In the genomic region with DNA sequence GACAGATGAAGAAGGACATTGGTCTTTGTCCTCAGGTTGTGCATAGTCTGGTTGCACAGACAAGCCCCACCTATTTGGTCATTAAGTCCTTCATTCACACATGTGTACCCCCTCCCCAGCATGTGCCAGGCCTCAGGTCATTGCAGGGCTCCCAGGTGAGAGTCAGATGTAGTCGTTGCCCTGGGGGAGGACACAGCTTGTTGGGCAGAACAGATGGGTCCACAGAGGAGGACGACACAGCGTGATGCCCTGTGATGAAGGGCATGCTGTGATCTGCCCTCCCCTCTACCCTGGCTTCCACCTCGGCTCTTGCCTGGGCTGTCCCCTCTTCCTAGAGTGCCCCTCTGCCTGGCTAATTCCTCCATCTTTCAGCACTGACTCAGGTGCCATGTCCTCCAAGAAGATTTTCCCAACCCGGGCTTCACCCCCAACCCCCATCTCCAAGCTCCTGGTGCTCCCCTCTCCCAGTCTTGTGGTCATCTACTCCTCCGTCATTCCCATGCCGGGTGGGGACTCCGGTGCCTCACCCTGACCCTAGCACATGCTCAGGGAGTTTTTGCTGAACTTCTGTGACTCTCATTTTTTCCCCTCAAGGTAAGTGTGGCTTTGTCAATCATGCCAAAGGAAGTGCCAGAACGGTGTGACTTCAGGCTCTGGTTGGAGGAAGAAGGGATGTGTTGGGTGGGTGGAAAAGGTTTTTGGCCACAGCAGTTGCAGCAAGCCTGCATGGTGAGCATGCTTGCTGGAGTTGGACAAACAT, we compare ENCODE assay signal across 15 cellular contexts.
"Had no signal": no experiment of that assay in that cellular context is flagged by ENCODE, and none has a peak within 500 bp of the region (broad histone marks: within the 10 kb centered on the region; RNA-seq: fewer than 3 reads in every experiment).

No MANE protein-coding gene starts in this region.

- H3K9me3 ChIP-seq: colonic mucosa, lower lobe of right lung, pancreas had no signal

- H3K4me1 ChIP-seq: colonic mucosa, lower lobe of right lung, pancreas had no signal

- H3K36me3 ChIP-seq: cardiac muscle cell, colonic mucosa, lower lobe of right lung, pancreas had no signal

- H3K4me3 ChIP-seq: cardiac muscle cell, colonic mucosa, lower lobe of right lung, pancreas had no signal

- H3K27me3 ChIP-seq: cardiac muscle cell, colonic mucosa, pancreas had no signal

- DNase-seq: activated CD4-positive, alpha-beta T cell treated with anti-CD3 and anti-CD28 coated beads, Interleukin-2, amount 10 ng/mL, durations not matched to agents 24 days and 14 days; activated CD8-positive, alpha-beta T cell treated with anti-CD3 and anti-CD28 coated beads, Interleukin-2, amount 10 ng/mL, durations not matched to agents 7 days and 5 days; activated naive CD4-positive, alpha-beta T cell treated with anti-CD3 and anti-CD28 coated beads, Interleukin-2, amount 10 ng/mL, durations not matched to agents 7 days and 5 days; activated T-cell treated with anti-CD3 and anti-CD28 coated beads for 4 hours; colonic mucosa; effector CD8-positive, alpha-beta T cell; foreskin fibroblast; lower lobe of right lung; pancreas; SIG-M5; stimulated activated CD4-positive, alpha-beta T cell treated with anti-CD3 and anti-CD28 coated beads, Interleukin-15, amount 100 ng/mL, for 24 hours; stimulated activated CD4-positive, alpha-beta T cell treated with anti-CD3 and anti-CD28 coated beads, Interleukin-4, amount 100 ng/mL, for 1 hour; stimulated activated naive B cell treated with anti-CD40 and anti-IgM and Interleukin-4, amounts not matched to agents 10 μg/mL and 1 μg/mL and 100 μg/mL, for 72 hours; T-helper 17 cell had no signal

- H3K27ac ChIP-seq: cardiac muscle cell, colonic mucosa, pancreas had no signal

- ATAC-seq: activated CD8-positive, alpha-beta T cell treated with anti-CD3 and anti-CD28 coated beads, Interleukin-2, amount 10 ng/mL, durations not matched to agents 7 days and 5 days; lower lobe of right lung; pancreas; stimulated activated naive B cell treated with anti-CD40 and anti-IgM and Interleukin-4, amounts not matched to agents 10 μg/mL and 1 μg/mL and 100 μg/mL, for 72 hours; T-helper 17 cell had no signal
